Comparison of ENCODE assay signal across 19 cellular contexts in genomic region chr16:65895906-65896305, GRCh38.
A peak's percentile ranks its signal among the peaks of the same experiment; 100 is the strongest.
DNase-seq lines count a peak whose midpoint lies in the region; ATAC-seq, FAIRE-seq and TF ChIP-seq lines count a peak whose summit lies in the region.
"Had no signal": no experiment of that assay in that cellular context is flagged by ENCODE, and none has a peak within 500 bp of the region (broad histone marks: within the 10 kb centered on the region; RNA-seq: fewer than 3 reads in every experiment).

No MANE protein-coding gene starts in this region.

- H3K79me2 ChIP-seq in HepG2 (ENCODE audit: insufficient read depth, low read length): no peaks in the 10 kb centered on the region
- H3K79me2 ChIP-seq in astrocyte (ENCODE audit: insufficient read depth, low read length): no peaks in the 10 kb centered on the region
- no peaks in the 10 kb centered on the region for H3K79me2 ChIP-seq in neural progenitor cell (ENCODE audit: low read depth)

- TF ChIP-seq EP300 in HepG2 (IDR thresholded peaks at IDR 0.05; ENCODE audit: low read depth in 2 of 2, low read length in 2 of 2): no peak
- TF ChIP-seq EP300 in HepG2 (CRISPR knock-in tag; IDR thresholded peaks at IDR 0.05; ENCODE audit: borderline replicate concordance): no peak

- H3K4me2 ChIP-seq in HepG2 (ENCODE audit: low read depth, low read length): no peak overlapping the region
- H3K4me2 ChIP-seq in astrocyte (ENCODE audit: low read length): no peak overlapping the region
- H3K4me2 ChIP-seq in neural progenitor cell: no peak overlapping the region
- H3K4me2 ChIP-seq: A549, BLaER1 had no signal

- H3K9me3 Mint-ChIP-seq in astrocyte (ENCODE audit: unreplicated experiment) (peaks cover 1% of the 10 kb centered on the region), neural progenitor cell (peaks cover 13% of the 10 kb centered on the region)
- H3K9me3 Mint-ChIP-seq in activated CD8-positive, alpha-beta memory T cell treated with anti-CD3 and anti-CD28 coated beads, Interleukin-2, amount 10 ng/mL, durations not matched to agents 7 days and 5 days (ENCODE audit: low read depth): no peaks in the 10 kb centered on the region

- intact Hi-C loops in HepG2 (cut with micrococcal nuclease; ENCODE audit: unreplicated experiment) (no loop called here), upper lobe of right lung (cut with DNase I) (no loop called here)

- ATAC-seq in HepG2: no peak
- no peak for ATAC-seq in activated CD8-positive, alpha-beta memory T cell treated with anti-CD3 and anti-CD28 coated beads, Interleukin-2, amount 10 ng/mL, durations not matched to agents 7 days and 5 days
- no peak for ATAC-seq in upper lobe of right lung
- ATAC-seq: A549; CD8-positive, alpha-beta T cell; GM12878 had no signal

- POLR2A ChIA-PET in HepG2 (lab: Yijun Ruan, JAX): no interaction called here

- H3K27ac ChIP-seq in liver (ENCODE audit: low read depth in 1 of 2, low read length in 2 of 2) (peak overlapping the region; percentile 80 to 96), HepG2 (ENCODE audit: extremely low read length, insufficient read depth, low read length) (no peak overlapping the region), astrocyte (ENCODE audit: low read depth, low read length) (no peak overlapping the region), neural progenitor cell (no peak overlapping the region), upper lobe of right lung (no peak overlapping the region)
- H3K27ac ChIP-seq: 22Rv1, A549, BLaER1 had no signal

- H3K4me1 Mint-ChIP-seq in astrocyte (ENCODE audit: low read depth, unreplicated experiment): no peaks in the 10 kb centered on the region
- peaks cover 7% of the 10 kb centered on the region for H3K4me1 Mint-ChIP-seq in neural progenitor cell
- H3K4me1 Mint-ChIP-seq in activated CD8-positive, alpha-beta memory T cell treated with anti-CD3 and anti-CD28 coated beads, Interleukin-2, amount 10 ng/mL, durations not matched to agents 7 days and 5 days: no peaks in the 10 kb centered on the region
- H3K4me1 Mint-ChIP-seq: CD14-positive monocyte had no signal

- H3K9me3 ChIP-seq in liver (ENCODE audit: control insufficient read depth in 4 of 4, low read length in 3 of 4): no peaks in the 10 kb centered on the region
- H3K9me3 ChIP-seq in HepG2 (ENCODE audit: low read length): no peaks in the 10 kb centered on the region
- H3K9me3 ChIP-seq in astrocyte (ENCODE audit: insufficient read depth, low read depth, low read length): no peaks in the 10 kb centered on the region
- no peaks in the 10 kb centered on the region for H3K9me3 ChIP-seq in neural progenitor cell (ENCODE audit: low read depth)
- no peaks in the 10 kb centered on the region for H3K9me3 ChIP-seq in upper lobe of right lung
- H3K9me3 ChIP-seq: A549 had no signal

- WGBS in liver: 94% methylated on average over 1 of the region's 1 CpG
- 30% methylated on average over 1 of the region's 1 CpG for WGBS in HepG2 (ENCODE audit: low lambda C conversion rate)

- CTCF ChIA-PET in HepG2 (lab: Yijun Ruan, JAX; ENCODE audit: low intra/inter-chr PET ratio, low total read pairs): no interaction called here
- CTCF ChIA-PET in activated CD8-positive, alpha-beta memory T cell treated with anti-CD3 and anti-CD28 coated beads, Interleukin-2, amount 10 ng/mL, durations not matched to agents 7 days and 5 days (lab: Charles Lee): no interaction called here

- TF ChIP-seq POLR2A in HepG2 (IDR thresholded peaks at IDR 0.05; ENCODE audit: insufficient read depth in 1 of 2, low read depth in 2 of 2, low read length in 2 of 2): no peak

- H3K36me3 ChIP-seq in liver (ENCODE audit: control insufficient read depth in 4 of 4, insufficient read depth in 3 of 4, low read depth in 1 of 4, low read length in 3 of 4): no peaks in the 10 kb centered on the region
- H3K36me3 ChIP-seq in HepG2 (replicated peaks in 1 of 2; ENCODE audit: control insufficient read depth in 1 of 2, insufficient read depth in 2 of 2, low read length in 2 of 2): no peaks in the 10 kb centered on the region
- H3K36me3 ChIP-seq in astrocyte (ENCODE audit: insufficient read depth, low read length): no peaks in the 10 kb centered on the region
- no peaks in the 10 kb centered on the region for H3K36me3 ChIP-seq in neural progenitor cell
- H3K36me3 ChIP-seq in upper lobe of right lung: no peaks in the 10 kb centered on the region
- H3K36me3 ChIP-seq: BLaER1 had no signal

- BruUV-seq in HepG2 (replicated peaks; lab: Mats Ljungman, UMichigan): no TSS peak

- TF ChIP-seq CTCF in liver (IDR thresholded peaks at IDR 0.05; ENCODE audit: low read depth, low read length, missing input control): no peak
- no peak for TF ChIP-seq CTCF in HepG2 (CRISPR knock-in tag; IDR thresholded peaks at IDR 0.05)
- no peak for TF ChIP-seq CTCF in astrocyte (IDR thresholded peaks at IDR 0.05; ENCODE audit: insufficient read depth, low read depth, low read length)
- TF ChIP-seq CTCF in neural progenitor cell (IDR thresholded peaks at IDR 0.05): no peak
- TF ChIP-seq CTCF in upper lobe of right lung (IDR thresholded peaks at IDR 0.05): no peak

- FAIRE-seq in HepG2 (lab: Jason Lieb, UNC) (no peak), astrocyte (lab: Jason Lieb, UNC) (peak; percentile 37)
- FAIRE-seq: A549, GM12878, GM19239, H1 had no signal

- no peak for DNase-seq in HepG2 (ENCODE audit: low spot score)
- no peak for DNase-seq in astrocyte (ENCODE audit: low read depth)
- no peak for DNase-seq in neural progenitor cell (ENCODE audit: low spot score)
- no peak for DNase-seq in activated CD8-positive, alpha-beta memory T cell treated with anti-CD3 and anti-CD28 coated beads, Interleukin-2, amount 10 ng/mL, durations not matched to agents 7 days and 5 days
- DNase-seq in upper lobe of right lung: no peak
- DNase-seq in NK-92 (lab: John Stamatoyannopoulos, UW; ENCODE audit: unreplicated experiment): no peak
- DNase-seq: Calu3; CD8-positive, alpha-beta T cell; DMS79 treated with DMSO at 0.1 percent for 48 hours; EL; H9 had no signal

- no peaks in the 10 kb centered on the region for H3F3A ChIP-seq in neural progenitor cell (ENCODE audit: low read depth)

- H3K4me1 ChIP-seq in liver (ENCODE audit: control insufficient read depth in 4 of 4, insufficient read depth in 4 of 4, low read length in 3 of 4) (peaks cover 3 to 14% (median 14%) of the 10 kb centered on the region in 4 donors), HepG2 (ENCODE audit: insufficient read depth, low read length) (peaks cover 14% of the 10 kb centered on the region), astrocyte (ENCODE audit: insufficient read depth, low read length) (no peaks in the 10 kb centered on the region), neural progenitor cell (peaks cover 4% of the 10 kb centered on the region), upper lobe of right lung (no peaks in the 10 kb centered on the region)
- H3K4me1 ChIP-seq: A549 had no signal

- no peaks in the 10 kb centered on the region for H4K20me1 ChIP-seq in HepG2 (ENCODE audit: insufficient read depth, low read length)
- no peaks in the 10 kb centered on the region for H4K20me1 ChIP-seq in astrocyte (ENCODE audit: insufficient read depth, low read length)
- no peaks in the 10 kb centered on the region for H4K20me1 ChIP-seq in neural progenitor cell (ENCODE audit: low read depth)
- H4K20me1 ChIP-seq: BLaER1 had no signal

- no peaks in the 10 kb centered on the region for H3K27me3 ChIP-seq in liver (ENCODE audit: control insufficient read depth in 4 of 4, insufficient read depth in 4 of 4, low read length in 3 of 4)
- no peaks in the 10 kb centered on the region for H3K27me3 ChIP-seq in HepG2 (ENCODE audit: control insufficient read depth in 1 of 2, insufficient read depth in 2 of 2, low read length in 2 of 2)
- peaks cover 11% of the 10 kb centered on the region for H3K27me3 ChIP-seq in astrocyte (ENCODE audit: insufficient read depth, low read length)
- H3K27me3 ChIP-seq in neural progenitor cell: no peaks in the 10 kb centered on the region
- H3K27me3 ChIP-seq in upper lobe of right lung: no peaks in the 10 kb centered on the region
- H3K27me3 ChIP-seq: BLaER1 had no signal

- H3K4me3 Mint-ChIP-seq in astrocyte (ENCODE audit: unreplicated experiment): no peak overlapping the region
- no peak overlapping the region for H3K4me3 Mint-ChIP-seq in neural progenitor cell
- no peak overlapping the region for H3K4me3 Mint-ChIP-seq in activated CD8-positive, alpha-beta memory T cell treated with anti-CD3 and anti-CD28 coated beads, Interleukin-2, amount 10 ng/mL, durations not matched to agents 7 days and 5 days
- H3K4me3 Mint-ChIP-seq: CD14-positive monocyte; CD8-positive, alpha-beta T cell; H9 had no signal

- H3K9ac ChIP-seq in liver (ENCODE audit: low read depth in 1 of 2, low read length in 2 of 2): no peak overlapping the region
- H3K9ac ChIP-seq in HepG2 (ENCODE audit: insufficient read depth, low read depth, low read length): no peak overlapping the region
- no peak overlapping the region for H3K9ac ChIP-seq in astrocyte (ENCODE audit: low read length)
- H3K9ac ChIP-seq in neural progenitor cell: no peak overlapping the region
- H3K9ac ChIP-seq: BLaER1 had no signal

- peaks cover 36% of the 10 kb centered on the region for H3K27me3 Mint-ChIP-seq in astrocyte (ENCODE audit: low read depth, unreplicated experiment)
- H3K27me3 Mint-ChIP-seq in neural progenitor cell (ENCODE audit: insufficient read depth, low read depth): peaks cover 3% of the 10 kb centered on the region
- no peaks in the 10 kb centered on the region for H3K27me3 Mint-ChIP-seq in activated CD8-positive, alpha-beta memory T cell treated with anti-CD3 and anti-CD28 coated beads, Interleukin-2, amount 10 ng/mL, durations not matched to agents 7 days and 5 days

- in situ Hi-C loops in HepG2 (cut with HindIII; ENCODE audit: extremely low pct_ligation_motif_present, low pct_unique_long_range_greater_than_20kb): no loop called here

- TF ChIP-seq RAD21 in liver (IDR thresholded peaks at IDR 0.05) (no peak), HepG2 (CRISPR knock-in tag; IDR thresholded peaks at IDR 0.05) (no peak)

- H3K36me3 Mint-ChIP-seq in astrocyte (ENCODE audit: low read depth, unreplicated experiment): no peaks in the 10 kb centered on the region
- H3K36me3 Mint-ChIP-seq in neural progenitor cell: no peaks in the 10 kb centered on the region
- no peaks in the 10 kb centered on the region for H3K36me3 Mint-ChIP-seq in activated CD8-positive, alpha-beta memory T cell treated with anti-CD3 and anti-CD28 coated beads, Interleukin-2, amount 10 ng/mL, durations not matched to agents 7 days and 5 days
- H3K36me3 Mint-ChIP-seq: CD14-positive monocyte; CD8-positive, alpha-beta T cell had no signal

- no peak overlapping the region for H3K27ac Mint-ChIP-seq in astrocyte (ENCODE audit: unreplicated experiment)
- peak overlapping the region; percentile 31 for H3K27ac Mint-ChIP-seq in neural progenitor cell
- H3K27ac Mint-ChIP-seq in activated CD8-positive, alpha-beta memory T cell treated with anti-CD3 and anti-CD28 coated beads, Interleukin-2, amount 10 ng/mL, durations not matched to agents 7 days and 5 days: no peak overlapping the region
- H3K27ac Mint-ChIP-seq: CD14-positive monocyte; CD8-positive, alpha-beta T cell; H9 had no signal

- H2AFZ ChIP-seq in HepG2 (ENCODE audit: low read length) (no peak overlapping the region), astrocyte (ENCODE audit: low read depth, low read length) (no peak overlapping the region), neural progenitor cell (replicated peaks) (no peak overlapping the region)

- no peak overlapping the region for H3K4me3 ChIP-seq in liver (ENCODE audit: low read depth in 1 of 3, low read length in 3 of 3)
- no peak overlapping the region for H3K4me3 ChIP-seq in HepG2 (replicated peaks in 1 of 3; ENCODE audit: insufficient read depth in 1 of 3, low read depth in 2 of 3, low read length in 3 of 3)
- H3K4me3 ChIP-seq in astrocyte (ENCODE audit: insufficient read depth, low read depth, low read length): no peak overlapping the region
- no peak overlapping the region for H3K4me3 ChIP-seq in neural progenitor cell
- no peak overlapping the region for H3K4me3 ChIP-seq in upper lobe of right lung
- H3K4me3 ChIP-seq: A549, BLaER1, GM12878 had no signal

Comparison
In these comparisons a context has a peak if more than half of its experiments do, and no peak if none do; other contexts are left out.
1. H3K27ac ChIP-seq: peak in liver (2 of 2); none in HepG2 (single experiment), astrocyte (single experiment), neural progenitor cell (single experiment) and upper lobe of right lung (single experiment).